ENCODE assay signal across 20 cellular contexts in the genomic region with DNA sequence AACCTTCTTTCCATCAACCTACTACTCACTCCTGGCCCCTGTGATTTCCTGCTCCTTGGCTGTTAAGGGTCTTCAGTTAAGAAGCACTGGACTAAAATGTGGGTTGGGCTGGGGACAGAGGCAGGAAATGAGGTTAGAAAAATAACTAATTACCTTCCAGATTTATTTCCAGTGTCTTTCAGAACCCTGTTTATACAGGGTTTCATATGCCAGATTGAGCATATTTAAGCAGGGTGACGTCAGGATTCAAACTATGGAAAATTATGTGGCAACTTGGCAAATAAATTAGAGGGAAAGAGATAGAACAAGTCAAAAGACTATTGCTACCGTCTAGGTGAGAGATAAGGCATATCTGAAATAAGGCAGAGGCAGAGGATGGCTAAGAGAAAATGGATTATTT. TPM values are rescaled to one million over a fixed set of nuclear protein-coding genes. Genes with fewer than 3 reads are reported as not detected.
DNase-seq lines count a peak whose midpoint lies in the region; ATAC-seq and TF ChIP-seq lines count a peak whose summit lies in the region.
"Had no signal": no experiment of that assay in that cellular context is flagged by ENCODE, and none has a peak within 500 bp of the region (broad histone marks: within the 10 kb centered on the region; RNA-seq: fewer than 3 reads in every experiment).

No MANE protein-coding gene starts in this region.

- H3K18ac ChIP-seq in H9 (ENCODE audit: insufficient read length, low read depth, low read length), result no peak overlapping the region

- H4K5ac ChIP-seq in H9 (ENCODE audit: insufficient read length, low read depth, low read length), result no peak overlapping the region

- ATAC-seq in DND-41 (ENCODE audit: insufficient read depth, low read depth), result peak; percentile 68; the same call in 2 of the 3 replicates
- no peak for ATAC-seq in T-helper 17 cell
- ATAC-seq: A549, HCT116 had no signal

- no CpG with 5 or more reads among the region's 2 CpGs for WGBS in H9 (ENCODE audit: extremely low coverage, insufficient read length, low lambda C conversion rate)

- H3K23ac ChIP-seq in H9 (ENCODE audit: insufficient read length, low read depth, low read length), result no peak overlapping the region

- H2BK15ac ChIP-seq in H9 (ENCODE audit: low read depth, low read length), result no peak overlapping the region

- H3K36me3 Mint-ChIP-seq in activated CD4-positive, alpha-beta T cell treated with anti-CD3 and anti-CD28 coated beads, Interleukin-2, amount 10 ng/mL, durations not matched to agents 24 days and 14 days (ENCODE audit: low read depth), result no peaks in the 10 kb centered on the region
- H3K36me3 Mint-ChIP-seq in T-helper 17 cell (ENCODE audit: low read depth) (peaks cover 9% of the 10 kb centered on the region), neural crest cell (ENCODE audit: low read depth) (no peaks in the 10 kb centered on the region), H9 (ENCODE audit: insufficient read depth in 1 of 3, low read depth in 3 of 3) (no peaks in the 10 kb centered on the region)

- no peak overlapping the region for H2BK12ac ChIP-seq in H9 (ENCODE audit: insufficient read length, low read depth, low read length)

- no peak overlapping the region for H2AFZ ChIP-seq in DND-41 (ENCODE audit: low read depth, low read length)
- no peak overlapping the region for H2AFZ ChIP-seq in H9 (ENCODE audit: low read length)

- no peak overlapping the region for H3K4me3 Mint-ChIP-seq in activated CD4-positive, alpha-beta T cell treated with anti-CD3 and anti-CD28 coated beads, Interleukin-2, amount 10 ng/mL, durations not matched to agents 24 days and 14 days
- H3K4me3 Mint-ChIP-seq in T-helper 17 cell (peak overlapping the region; percentile 43), neural crest cell (peak overlapping the region; percentile 72), H9 (no peak overlapping the region)
- H3K4me3 Mint-ChIP-seq: HFFc6 had no signal

- no peaks in the 10 kb centered on the region for H3K9me3 Mint-ChIP-seq in activated CD4-positive, alpha-beta T cell treated with anti-CD3 and anti-CD28 coated beads, Interleukin-2, amount 10 ng/mL, durations not matched to agents 24 days and 14 days
- H3K9me3 Mint-ChIP-seq in neural crest cell (no peaks in the 10 kb centered on the region), H9 (no peaks in the 10 kb centered on the region)
- H3K9me3 Mint-ChIP-seq: CD4-positive, alpha-beta memory T cell; HFFc6 had no signal

- H3K79me1 ChIP-seq in H9 (ENCODE audit: insufficient read depth, low read depth, low read length, poor library complexity, severe bottlenecking), result no peaks in the 10 kb centered on the region

- H3K56ac ChIP-seq in H9 (ENCODE audit: insufficient read length, low read depth, low read length), result no peak overlapping the region

- no peaks in the 10 kb centered on the region for H4K20me1 ChIP-seq in DND-41 (ENCODE audit: insufficient read depth, low read length)
- H4K20me1 ChIP-seq in H9 (ENCODE audit: control insufficient read depth, insufficient read depth, insufficient read length), result no peaks in the 10 kb centered on the region

- peaks cover 35% of the 10 kb centered on the region for H3K27me3 Mint-ChIP-seq in activated CD4-positive, alpha-beta T cell treated with anti-CD3 and anti-CD28 coated beads, Interleukin-2, amount 10 ng/mL, durations not matched to agents 24 days and 14 days
- H3K27me3 Mint-ChIP-seq in T-helper 17 cell, result peaks cover 51% of the 10 kb centered on the region
- peaks cover 17% of the 10 kb centered on the region for H3K27me3 Mint-ChIP-seq in neural crest cell (ENCODE audit: low read depth)
- peaks cover 12% of the 10 kb centered on the region for H3K27me3 Mint-ChIP-seq in H9 (ENCODE audit: low read depth)

- no peaks in the 10 kb centered on the region for H3K36me3 ChIP-seq in DND-41 (ENCODE audit: insufficient read depth, low read length)

- no peak overlapping the region for H2BK5ac ChIP-seq in H9 (ENCODE audit: insufficient read length, low read length)

- no peak overlapping the region for H2BK20ac ChIP-seq in H9 (ENCODE audit: low read depth, low read length, poor library complexity, severe bottlenecking)

- H4K91ac ChIP-seq in H9 (ENCODE audit: insufficient read length, low read depth, low read length), result no peak overlapping the region

- H3K4ac ChIP-seq in H9 (ENCODE audit: low read depth, low read length), result no peak overlapping the region

- no peak overlapping the region for H3K4me3 ChIP-seq in DND-41 (ENCODE audit: low read depth in 1 of 2, low read length in 2 of 2)
- H3K4me3 ChIP-seq: A549 had no signal

- H3K4me1 Mint-ChIP-seq in activated CD4-positive, alpha-beta T cell treated with anti-CD3 and anti-CD28 coated beads, Interleukin-2, amount 10 ng/mL, durations not matched to agents 24 days and 14 days, result peaks cover 17% of the 10 kb centered on the region
- peaks cover 15% of the 10 kb centered on the region for H3K4me1 Mint-ChIP-seq in T-helper 17 cell
- peaks cover 11% of the 10 kb centered on the region for H3K4me1 Mint-ChIP-seq in neural crest cell
- peaks cover 19% of the 10 kb centered on the region in 2 experiments for H3K4me1 Mint-ChIP-seq in H9

- no peak overlapping the region for H3K27ac Mint-ChIP-seq in activated CD4-positive, alpha-beta T cell treated with anti-CD3 and anti-CD28 coated beads, Interleukin-2, amount 10 ng/mL, durations not matched to agents 24 days and 14 days
- H3K27ac Mint-ChIP-seq in T-helper 17 cell (peak overlapping the region; percentile 43), neural crest cell (ENCODE audit: unreplicated experiment) (no peak overlapping the region), H9 (no peak overlapping the region)
- H3K27ac Mint-ChIP-seq: HFFc6 had no signal

- H3K79me2 ChIP-seq in DND-41 (ENCODE audit: insufficient read depth, low read length) (no peaks in the 10 kb centered on the region), H9 (ENCODE audit: insufficient read depth, low read length) (no peaks in the 10 kb centered on the region)

- no peak overlapping the region for H3T11ph ChIP-seq in H9 (ENCODE audit: low read length)

- H3K27ac ChIP-seq in DND-41 (ENCODE audit: low read length) (no peak overlapping the region), H9 (ENCODE audit: insufficient read length, low read depth, low read length) (no peak overlapping the region)
- H3K27ac ChIP-seq: A549 had no signal

- DNase-seq in activated CD4-positive, alpha-beta T cell treated with anti-CD3 and anti-CD28 coated beads, Interleukin-2, amount 10 ng/mL, durations not matched to agents 24 days and 14 days, result peak; percentile 24
- DNase-seq in activated CD4-positive, alpha-beta T cell treated with anti-CD3 and anti-CD28 coated beads, Interleukin-2, amount 50 U/mL, for 1 hour, result no peak
- DNase-seq in DND-41, result no peak
- no peak for DNase-seq in T-helper 17 cell
- DNase-seq in neural crest cell (ENCODE audit: low read depth, low spot score), result no peak
- DNase-seq in glomerular visceral epithelial cell (ENCODE audit: extremely low spot score), result no peak
- no peak for DNase-seq in activated T-cell treated with anti-CD3 and anti-CD28 coated beads, Interleukin-2, amount 50 U/mL, for 48 hours
- no peak for DNase-seq in H9
- DNase-seq: 8988T; C1 segment of cervical spinal cord; Calu3; CD4-positive, alpha-beta memory T cell; COR-L47; DMS53; DMS79 treated with DMSO at 0.1 percent for 48 hours; GOT3; H7; HFFc6 had no signal

- H3K27me3 ChIP-seq in DND-41 (ENCODE audit: insufficient read depth, low read length, poor library complexity) (no peaks in the 10 kb centered on the region), H9 (ENCODE audit: insufficient read depth, low read length) (no peaks in the 10 kb centered on the region)

- intact Hi-C loops in activated CD4-positive, alpha-beta T cell treated with anti-CD3 and anti-CD28 coated beads, Interleukin-2, amount 10 ng/mL, durations not matched to agents 24 days and 14 days (cut with micrococcal nuclease), result loop anchor here (5.0 kb wide), 1 partner anchor 197 kb away; a partner anchor contains a TSS

- H3K9me3 ChIP-seq in DND-41 (ENCODE audit: insufficient read depth, low read length, severe bottlenecking) (no peaks in the 10 kb centered on the region), T-helper 17 cell (ENCODE audit: control insufficient read depth, low read length, poor library complexity, severe bottlenecking) (no peaks in the 10 kb centered on the region), H9 (ENCODE audit: control insufficient read depth, low read depth, low read length) (no peaks in the 10 kb centered on the region)
- H3K9me3 ChIP-seq: A549 had no signal

- TF ChIP-seq CTCF in DND-41 (IDR thresholded peaks at IDR 0.05; ENCODE audit: borderline replicate concordance, extremely low read depth, low read length, poor library complexity, severe bottlenecking) (no peak), neural crest cell (conservative IDR thresholded peaks at IDR 0.05) (no peak), H9 (conservative IDR thresholded peaks at IDR 0.05) (no peak)

- H3K23me2 ChIP-seq in H9 (ENCODE audit: insufficient read length, low read depth, low read length, poor library complexity, severe bottlenecking), result peaks cover 8% of the 10 kb centered on the region

- H2AK5ac ChIP-seq in H9 (ENCODE audit: insufficient read length, low read length), result no peak overlapping the region

- no peak overlapping the region for H4K8ac ChIP-seq in H9 (replicated peaks; ENCODE audit: insufficient read length, low read depth, low read length)

- no peak overlapping the region for H3K14ac ChIP-seq in H9 (ENCODE audit: insufficient read depth, low read length)

- H3K9ac ChIP-seq in DND-41 (ENCODE audit: low read depth, low read length) (no peak overlapping the region), H9 (ENCODE audit: extremely low read depth, insufficient read length, low read length) (no peak overlapping the region)

- H3K4me1 ChIP-seq in DND-41 (ENCODE audit: insufficient read depth, low read length) (peaks cover 11% of the 10 kb centered on the region), H9 (ENCODE audit: insufficient read depth, low read length) (no peaks in the 10 kb centered on the region)
- H3K4me1 ChIP-seq: A549 had no signal

- H2BK120ac ChIP-seq in H9 (ENCODE audit: low read depth, low read length, poor library complexity, severe bottlenecking), result no peak overlapping the region

- H3K4me2 ChIP-seq in DND-41 (ENCODE audit: insufficient read depth, low read length) (no peak overlapping the region), H9 (ENCODE audit: insufficient read depth, insufficient read length, low read length) (no peak overlapping the region)
- H3K4me2 ChIP-seq: A549 had no signal

RNA-seq across cellular contexts. Expression of a gene that starts 11.7 kb away (rescaled TPM):
- 0.51 and 0.66 TPM in 2 replicates for total RNA-seq in activated CD4-positive, alpha-beta T cell treated with anti-CD3 and anti-CD28 coated beads, Interleukin-2, amount 10 ng/mL, durations not matched to agents 24 days and 14 days
- total RNA-seq in T-helper 17 cell (1 to 10 TPM; 3.2 to 5.1 TPM), neural crest cell (0.09 TPM in 1 of 2 replicates, not detected in the other), H9 (2021) (10.6 and 10.8 TPM in 2 replicates)

Comparison
In these comparisons a context has a peak if more than half of its experiments do, and no peak if none do; other contexts are left out.
1. H3K4me3 Mint-ChIP-seq: peak in T-helper 17 cell (single experiment) and neural crest cell (single experiment); none in activated CD4-positive, alpha-beta T cell treated with anti-CD3 and anti-CD28 coated beads, Interleukin-2, amount 10 ng/mL, durations not matched to agents 24 days and 14 days (single experiment) and H9 (0 of 2).